Comparison of ENCODE assay signal across 10 cellular contexts in the genomic region with DNA sequence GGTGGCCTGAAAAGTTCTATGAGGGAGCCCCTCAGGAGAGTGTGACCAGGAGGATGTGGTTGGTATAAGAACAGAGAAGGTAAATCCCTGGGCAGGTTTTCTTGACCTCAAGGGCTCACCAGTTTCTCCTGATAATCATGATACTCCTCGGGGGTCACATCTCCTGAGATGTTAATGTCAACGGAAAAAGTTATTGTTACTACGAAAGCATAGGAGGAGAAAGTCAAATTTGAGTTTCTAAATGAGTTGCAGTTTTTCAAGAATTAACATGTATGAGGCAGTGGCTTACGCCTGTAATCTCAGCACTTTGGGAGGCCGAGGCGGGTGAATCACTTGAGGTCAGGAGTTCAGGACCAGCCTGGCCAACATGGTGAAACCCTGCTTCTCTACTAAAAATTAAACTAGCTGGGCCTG. TPM values are rescaled to one million over a fixed set of nuclear protein-coding genes. Genes with fewer than 3 reads are reported as not detected.
DNase-seq lines count a peak whose midpoint lies in the region; ATAC-seq and TF ChIP-seq lines count a peak whose summit lies in the region.
"Had no signal": no experiment of that assay in that cellular context is flagged by ENCODE, and none has a peak within 500 bp of the region (broad histone marks: within the 10 kb centered on the region; RNA-seq: fewer than 3 reads in every experiment).

No MANE protein-coding gene starts in this region.

- H3K36me3 Mint-ChIP-seq in activated naive CD4-positive, alpha-beta T cell treated with anti-CD3 and anti-CD28 coated beads, Interleukin-2, amount 50 U/mL, for 72 hours = peaks cover 5 to 26% of the 10 kb centered on the region in 2 donors

- peak overlapping the region; percentile 47 to 77 for H3K27ac Mint-ChIP-seq in activated naive CD4-positive, alpha-beta T cell treated with anti-CD3 and anti-CD28 coated beads, Interleukin-2, amount 50 U/mL, for 72 hours

- TF ChIP-seq CTCF in C4-2B (conservative IDR thresholded peaks at IDR 0.05) = no peak

- no peaks in the 10 kb centered on the region for H3K9me3 Mint-ChIP-seq in activated naive CD4-positive, alpha-beta T cell treated with anti-CD3 and anti-CD28 coated beads, Interleukin-2, amount 50 U/mL, for 72 hours

- peak overlapping the region; percentile 73 for H3K27ac ChIP-seq in C4-2B
- H3K27ac ChIP-seq: Peyer's patch, upper lobe of right lung had no signal

- TF ChIP-seq POLR2A in erythroblast (IDR thresholded peaks at IDR 0.05; ENCODE audit: low read length) = no peak

- peak; percentile 44 to 64 for DNase-seq in activated naive CD4-positive, alpha-beta T cell treated with anti-CD3 and anti-CD28 coated beads, Interleukin-2, amount 50 U/mL, for 72 hours (ENCODE audit: low spot score in 2 of 2)
- DNase-seq in NCI-H1092 treated with DMSO at 0.1 percent for 48 hours (lab: John Stamatoyannopoulos, UW) (no peak), NCI-H128 (lab: John Stamatoyannopoulos, UW; ENCODE audit: unreplicated experiment) (no peak), DMS153 (lab: John Stamatoyannopoulos, UW) (no peak), erythroblast (lab: John Stamatoyannopoulos, UW) (no peak)
- DNase-seq: Peyer's patch, upper lobe of right lung had no signal

- peak; percentile 68 for ATAC-seq in GM18873 (IDR thresholded peaks at IDR 0.05; ENCODE audit: low FRiP score, unreplicated experiment)
- ATAC-seq in HG03280 (IDR thresholded peaks at IDR 0.05; ENCODE audit: unreplicated experiment) = peak; percentile 45
- ATAC-seq in activated naive CD4-positive, alpha-beta T cell treated with anti-CD3 and anti-CD28 coated beads, Interleukin-2, amount 50 U/mL, for 72 hours = peak; percentile 85 to 91
- ATAC-seq: upper lobe of right lung had no signal

RNA-seq across cellular contexts. Expression of gene MGME1, which starts 23.4 kb away (rescaled TPM):
- 10 to 100 TPM; 31.9 to 33.9 TPM for total RNA-seq in activated naive CD4-positive, alpha-beta T cell treated with anti-CD3 and anti-CD28 coated beads, Interleukin-2, amount 50 U/mL, for 72 hours

RNA-seq across cellular contexts. Expression of gene SNX5, which starts 23.6 kb away (rescaled TPM):
- total RNA-seq in activated naive CD4-positive, alpha-beta T cell treated with anti-CD3 and anti-CD28 coated beads, Interleukin-2, amount 50 U/mL, for 72 hours = 100 to 1,000 TPM; 182 to 188 TPM

Comparison
In these comparisons a context has a peak if more than half of its experiments do, and no peak if none do; other contexts are left out.
1. DNase-seq: peak in activated naive CD4-positive, alpha-beta T cell treated with anti-CD3 and anti-CD28 coated beads, Interleukin-2, amount 50 U/mL, for 72 hours (2 of 2); none in NCI-H1092 treated with DMSO at 0.1 percent for 48 hours (single experiment), NCI-H128 (single experiment), DMS153 (single experiment) and erythroblast (0 of 2).
2. Peak in every context shown above with its lines, with median percentiles within 50 percentile points of each other: ATAC-seq.